18 cellular contexts compared by ENCODE assay signal in the genomic region with DNA sequence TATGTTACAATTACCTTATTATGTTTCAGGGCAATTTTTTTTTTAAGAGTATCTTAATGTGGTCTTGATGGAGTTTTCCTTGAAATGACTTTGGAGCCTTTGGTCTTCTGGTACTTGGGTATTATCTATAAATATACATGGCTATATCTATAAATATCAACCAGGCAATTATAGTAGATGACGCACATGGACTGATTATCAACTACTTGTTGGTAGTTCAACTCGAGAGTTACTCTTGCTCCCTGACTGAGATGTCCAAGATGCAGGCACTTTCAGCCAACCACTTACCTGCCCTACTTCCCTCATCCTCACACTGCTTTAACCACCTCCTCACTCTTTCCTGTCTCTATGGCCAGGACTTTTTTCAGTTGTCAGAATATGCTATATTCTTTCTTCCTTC.
A peak's percentile ranks its signal among the peaks of the same experiment; 100 is the strongest.
DNase-seq lines count a peak whose midpoint lies in the region; ATAC-seq and TF ChIP-seq lines count a peak whose summit lies in the region.
"Had no signal": no experiment of that assay in that cellular context is flagged by ENCODE, and none has a peak within 500 bp of the region (broad histone marks: within the 10 kb centered on the region; RNA-seq: fewer than 3 reads in every experiment).

No MANE protein-coding gene starts in this region.

- peaks cover 64% of the 10 kb centered on the region for H3K4me1 Mint-ChIP-seq in osteocyte (ENCODE audit: unreplicated experiment)
- no peaks in the 10 kb centered on the region for H3K4me1 Mint-ChIP-seq in CD8-positive, alpha-beta T cell (ENCODE audit: low read depth)
- H3K4me1 Mint-ChIP-seq: CD14-positive monocyte had no signal

- peak overlapping the region; percentile 86 for H3K27ac Mint-ChIP-seq in osteocyte (ENCODE audit: unreplicated experiment)
- H3K27ac Mint-ChIP-seq in CD8-positive, alpha-beta T cell: no peak overlapping the region
- H3K27ac Mint-ChIP-seq: CD14-positive monocyte, HFFc6, IgD-negative memory B cell had no signal

- no peak for DNase-seq in Right ventricle myocardium inferior (ENCODE audit: missing footprints)
- DNase-seq in right atrium auricular region (ENCODE audit: low spot score): no peak
- DNase-seq in heart left ventricle: no peak
- DNase-seq in osteocyte (ENCODE audit: extremely low spot score, unreplicated experiment): no peak
- DNase-seq in CD8-positive, alpha-beta T cell: no peak
- DNase-seq in lower leg skin (ENCODE audit: low spot score in 2 of 2): no peak
- no peak for DNase-seq in activated effector memory CD4-positive, alpha-beta T cell treated with anti-CD3 and anti-CD28 coated beads, Interleukin-2, amount 50 U/mL, for 16 hours
- DNase-seq: Caco-2; CD8-positive, alpha-beta memory T cell; DND-41; GDM1; GOT3; HFFc6 had no signal

- H3K4me1 ChIP-seq in right atrium auricular region (peaks cover 0 to 28% of the 10 kb centered on the region in 2 donors), heart left ventricle (peaks cover 0 to 34% (median 5%) of the 10 kb centered on the region in 12 donors)
- H3K4me1 ChIP-seq in CD8-positive, alpha-beta T cell (ENCODE audit: insufficient read depth, low read length): no peaks in the 10 kb centered on the region
- H3K4me1 ChIP-seq: Caco-2 had no signal

- 32 to 63% (median 48%) methylated on average over 2 of the region's 2 CpGs for WGBS in heart left ventricle, 4 donors
- WGBS in lower leg skin, 2 donors: 91 to 92% methylated on average over 2 of the region's 2 CpGs

- TF ChIP-seq CTCF in right atrium auricular region (IDR thresholded peaks at IDR 0.05) (no peak), heart left ventricle (IDR thresholded peaks at IDR 0.05) (no peak), osteocyte (IDR thresholded peaks at IDR 0.05) (no peak), lower leg skin (IDR thresholded peaks at IDR 0.05) (no peak)
- no peak for TF ChIP-seq CTCF in CD8-positive, alpha-beta T cell (IDR thresholded peaks at IDR 0.05)

- intact Hi-C loops in Right ventricle myocardium inferior (cut with DNase I) (no loop called here), heart left ventricle (cut with DNase I) (no loop called here), lower leg skin (cut with DNase I; ENCODE audit: low total_unique reads) (no loop called here)
- intact Hi-C loops in CD8-positive, alpha-beta T cell (cut with DNase I, micrococcal nuclease): no loop called here

- H3K9me3 ChIP-seq in right atrium auricular region (no peaks in the 10 kb centered on the region), heart left ventricle (no peaks in the 10 kb centered on the region)
- H3K9me3 ChIP-seq in CD8-positive, alpha-beta T cell (ENCODE audit: low read length): no peaks in the 10 kb centered on the region
- H3K9me3 ChIP-seq: Caco-2, HAP-1 had no signal

- peak; percentile 64 for ATAC-seq in Right ventricle myocardium inferior
- peak; percentile 65 to 93 (median 78) for ATAC-seq in heart left ventricle
- ATAC-seq in HG03025 (IDR thresholded peaks at IDR 0.05; ENCODE audit: low FRiP score, unreplicated experiment): no peak
- ATAC-seq in CD8-positive, alpha-beta T cell: no peak

- peaks cover 62% of the 10 kb centered on the region for H3K36me3 Mint-ChIP-seq in osteocyte (ENCODE audit: unreplicated experiment)
- H3K36me3 Mint-ChIP-seq in CD8-positive, alpha-beta T cell: no peaks in the 10 kb centered on the region
- H3K36me3 Mint-ChIP-seq: CD14-positive monocyte; CD8-positive, alpha-beta memory T cell had no signal

- no peak overlapping the region for H3K4me3 ChIP-seq in right atrium auricular region
- no peak overlapping the region for H3K4me3 ChIP-seq in heart left ventricle
- no peak overlapping the region for H3K4me3 ChIP-seq in CD8-positive, alpha-beta T cell (ENCODE audit: low read depth, low read length)
- no peak overlapping the region for H3K4me3 ChIP-seq in lower leg skin (ENCODE audit: low read depth, poor library complexity, severe bottlenecking)
- H3K4me3 ChIP-seq: HAP-1 had no signal

- no peaks in the 10 kb centered on the region for H3K27me3 Mint-ChIP-seq in osteocyte (ENCODE audit: unreplicated experiment)
- peaks cover 5% of the 10 kb centered on the region for H3K27me3 Mint-ChIP-seq in CD8-positive, alpha-beta T cell (ENCODE audit: low read depth)

- peaks cover 3% of the 10 kb centered on the region for H3K36me3 ChIP-seq in right atrium auricular region
- peaks cover 0 to 23% (median 4%) of the 10 kb centered on the region in 9 donors for H3K36me3 ChIP-seq in heart left ventricle
- no peaks in the 10 kb centered on the region for H3K36me3 ChIP-seq in CD8-positive, alpha-beta T cell (ENCODE audit: insufficient read depth, low read length)
- H3K36me3 ChIP-seq: HAP-1 had no signal

- TF ChIP-seq POLR2A in heart left ventricle (IDR thresholded peaks at IDR 0.05) (no peak), lower leg skin (IDR thresholded peaks at IDR 0.05) (no peak)

- H3K27ac ChIP-seq in right atrium auricular region (peak overlapping the region in 1 of 2 donors; percentile 39), heart left ventricle (peak overlapping the region in 11 of 12 donors; percentile 45 to 83 (median 62))
- H3K27ac ChIP-seq in CD8-positive, alpha-beta T cell (ENCODE audit: low read depth, low read length): no peak overlapping the region
- H3K27ac ChIP-seq: 22Rv1 had no signal

- H3K9me3 Mint-ChIP-seq in osteocyte (ENCODE audit: unreplicated experiment): no peaks in the 10 kb centered on the region
- H3K9me3 Mint-ChIP-seq in CD8-positive, alpha-beta T cell: no peaks in the 10 kb centered on the region
- H3K9me3 Mint-ChIP-seq: CD14-positive monocyte; CD8-positive, alpha-beta memory T cell; HFFc6; IgD-negative memory B cell had no signal

- POLR2A ChIA-PET in CD8-positive, alpha-beta T cell (lab: Charles Lee): no interaction called here

- no peak overlapping the region for H3K4me3 Mint-ChIP-seq in osteocyte (ENCODE audit: unreplicated experiment)
- H3K4me3 Mint-ChIP-seq in CD8-positive, alpha-beta T cell: no peak overlapping the region
- H3K4me3 Mint-ChIP-seq: CD14-positive monocyte; CD8-positive, alpha-beta memory T cell; HFFc6; IgD-negative memory B cell had no signal

- H3K27me3 ChIP-seq in right atrium auricular region (no peaks in the 10 kb centered on the region), heart left ventricle (no peaks in the 10 kb centered on the region)
- no peaks in the 10 kb centered on the region for H3K27me3 ChIP-seq in CD8-positive, alpha-beta T cell (ENCODE audit: insufficient read depth, low read length)

- CTCF ChIA-PET in CD8-positive, alpha-beta T cell (lab: Charles Lee): no interaction called here

Comparison
In these comparisons a context has a peak if more than half of its experiments do, and no peak if none do; other contexts are left out.
1. ATAC-seq: peak in Right ventricle myocardium inferior (single experiment) and heart left ventricle (4 of 4); none in HG03025 (single experiment) and CD8-positive, alpha-beta T cell (single experiment).